ENCODE assay signal across 9 cellular contexts in the genomic region with DNA sequence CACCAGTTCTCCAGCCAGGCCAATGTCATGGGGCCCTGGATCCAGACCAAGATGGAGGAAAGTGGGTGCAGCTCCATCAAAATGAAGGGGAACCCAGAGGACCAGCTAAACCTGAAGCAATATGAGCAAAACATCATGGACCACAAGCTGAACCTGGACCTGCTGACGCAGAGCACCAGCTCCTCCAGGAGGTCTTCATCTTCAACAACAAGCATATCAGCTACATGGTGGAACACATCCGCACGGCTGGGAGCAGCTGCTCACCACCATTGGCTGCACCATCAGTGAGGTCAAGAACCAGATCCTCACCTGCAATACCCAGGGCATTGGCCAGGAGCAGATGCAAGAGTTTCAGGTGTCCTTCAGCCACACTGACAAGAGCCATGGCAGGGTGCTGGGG. TPM values are rescaled to one million over a fixed set of nuclear protein-coding genes. Genes with fewer than 3 reads are reported as not detected.
"Had no signal": no experiment of that assay in that cellular context is flagged by ENCODE, and none has a peak within 500 bp of the region (broad histone marks: within the 10 kb centered on the region; RNA-seq: fewer than 3 reads in every experiment).

No MANE protein-coding gene starts in this region.

- H3K4me1 Mint-ChIP-seq: H9 had no signal

- H3K27ac ChIP-seq: GM23248, HL-60 had no signal

- H3K4me3 Mint-ChIP-seq: H9, HFFc6 had no signal

- H2AFZ ChIP-seq: GM23248 had no signal

- FAIRE-seq: H54 had no signal

- H3K9ac ChIP-seq: GM23248 had no signal

- DNase-seq: GM23248, GOT3, H9, HCEC 1CT, HFFc6, IMR-90, KG1 had no signal

- H3K27ac Mint-ChIP-seq: HFFc6 had no signal

- H3K4me3 ChIP-seq: GM23248 had no signal

RNA-seq across cellular contexts. Expression of gene EPHA10, which starts 13.7 kb away (rescaled TPM):
- total RNA-seq: GM23248, HFFc6, IMR-90 had no signal
- polyA plus RNA-seq: GM23248, IMR-90 had no signal
